Comparison of ENCODE assay signal across 25 cellular contexts in genomic region chr19:13999085-13999484, GRCh38. TPM values are rescaled to one million over a fixed set of nuclear protein-coding genes. Genes with fewer than 3 reads are reported as not detected.
DNase-seq lines count a peak whose midpoint lies in the region; ATAC-seq and TF ChIP-seq lines count a peak whose summit lies in the region.
"Had no signal": no experiment of that assay in that cellular context is flagged by ENCODE, and none has a peak within 500 bp of the region (broad histone marks: within the 10 kb centered on the region; RNA-seq: fewer than 3 reads in every experiment).

No MANE protein-coding gene starts in this region.

- peaks cover 43% of the 10 kb centered on the region for H3K4me1 Mint-ChIP-seq in activated naive CD4-positive, alpha-beta T cell treated with anti-CD3 and anti-CD28 coated beads, Interleukin-2, amount 50 U/mL, for 24 hours
- peaks cover 41 to 55% (median 43%) of the 10 kb centered on the region in 3 donors for H3K4me1 Mint-ChIP-seq in T-cell

- DNase-seq in activated naive CD4-positive, alpha-beta T cell (lab: John Stamatoyannopoulos, UW) = no peak
- DNase-seq in GM13977 (ENCODE audit: low spot score) = peak; percentile 3
- DNase-seq in T-cell = no peak
- DNase-seq in osteoblast (ENCODE audit: insufficient read length, low spot score, missing footprints) = peak; percentile 49
- no peak for DNase-seq in transverse colon
- DNase-seq in NCI-H1092 (lab: John Stamatoyannopoulos, UW) = no peak
- no peak for DNase-seq in stimulated activated CD4-positive, alpha-beta T cell treated with anti-CD3 and anti-CD28 coated beads, Interleukin-4, amount 100 ng/mL, for 1 hour
- DNase-seq: DMS153, DND-41, KG1, MG63, NCI-H1417, NCI-H1694, NCI-H2081, NCI-H2227 treated with DMSO at 0.1 percent for 48 hours, NCI-H526 treated with DMSO at 0.1 percent for 48 hours, SHP77, T-helper 1 cell had no signal

- H3K27me3 ChIP-seq in osteoblast (ENCODE audit: insufficient read depth, low read length) = no peaks in the 10 kb centered on the region
- H3K27me3 ChIP-seq in transverse colon = no peaks in the 10 kb centered on the region
- H3K27me3 ChIP-seq: BLaER1 treated with 17β-estradiol and CSF1 and Interleukin-3, amounts not matched to agents 10 nM and 100 nM; MG63 had no signal

- WGBS in transverse colon (ENCODE audit: low coverage in 1 of 2), 2 donors = 96% methylated on average over 3 of the region's 3 CpGs

- H3K4me2 ChIP-seq in osteoblast (ENCODE audit: insufficient read depth, low read length) = no peak overlapping the region
- H3K4me2 ChIP-seq: BLaER1 treated with 17β-estradiol and CSF1 and Interleukin-3, amounts not matched to agents 10 nM and 100 nM had no signal

- H3K4me1 ChIP-seq in osteoblast (ENCODE audit: insufficient read depth, low read length) = peaks cover 13% of the 10 kb centered on the region
- H3K4me1 ChIP-seq in transverse colon = peaks cover 7 to 28% (median 18%) of the 10 kb centered on the region in 4 donors

- H3K27ac ChIP-seq in osteoblast (ENCODE audit: low read depth, low read length) (no peak overlapping the region), transverse colon (no peak overlapping the region)
- H3K27ac ChIP-seq: 22Rv1; BLaER1 treated with 17β-estradiol and CSF1 and Interleukin-3, amounts not matched to agents 10 nM and 100 nM; RWPE1 had no signal

- no peak for TF ChIP-seq POLR2A in transverse colon (IDR thresholded peaks at IDR 0.05)

- H3K27ac Mint-ChIP-seq in activated naive CD4-positive, alpha-beta T cell treated with anti-CD3 and anti-CD28 coated beads, Interleukin-2, amount 50 U/mL, for 24 hours = peak overlapping the region; percentile 55
- peak overlapping the region; percentile 82 to 99 for H3K27ac Mint-ChIP-seq in T-cell

- H3K4me3 ChIP-seq in osteoblast (ENCODE audit: insufficient read depth, low read length) (no peak overlapping the region), transverse colon (no peak overlapping the region)
- H3K4me3 ChIP-seq: BLaER1 treated with 17β-estradiol and CSF1 and Interleukin-3, amounts not matched to agents 10 nM and 100 nM; MG63 had no signal

- POLR2A ChIA-PET in T-cell (lab: Charles Lee) = no interaction called here

- no peak overlapping the region for H2AFZ ChIP-seq in osteoblast (ENCODE audit: low read length)

- peaks cover 46% of the 10 kb centered on the region for H3K79me2 ChIP-seq in osteoblast (ENCODE audit: insufficient read depth, low read length)

- TF ChIP-seq EP300 in transverse colon (IDR thresholded peaks at IDR 0.05; ENCODE audit: low read depth) = no peak

- H3K4me3 Mint-ChIP-seq in activated naive CD4-positive, alpha-beta T cell treated with anti-CD3 and anti-CD28 coated beads, Interleukin-2, amount 50 U/mL, for 24 hours = no peak overlapping the region
- no peak overlapping the region for H3K4me3 Mint-ChIP-seq in T-cell

- CTCF ChIA-PET in T-cell (lab: Charles Lee) = interaction anchor here (0.5 to 0.8 kb wide), 3 partner anchors 37 to 754 kb away, joined by 3 to 4 read pairs (median 3); no protein-coding TSS in a partner anchor

- TF ChIP-seq CTCF in GM13977 (IDR thresholded peaks at IDR 0.05; ENCODE audit: extremely low read depth, insufficient read depth, missing control alignments) = no peak
- TF ChIP-seq CTCF in osteoblast (IDR thresholded peaks at IDR 0.05; ENCODE audit: extremely low read depth, low read depth, low read length) = no peak
- no peak for TF ChIP-seq CTCF in transverse colon (IDR thresholded peaks at IDR 0.05)

- in situ Hi-C loops in GM13977 (cut with MboI; ENCODE audit: low pct_unique_long_range_greater_than_20kb, low sequenced_read_pairs, unreplicated experiment) = no loop called here
- in situ Hi-C loops in transverse colon (cut with MboI; ENCODE audit: low pct_ligation_motif_present in 1 of 4, low pct_unique_long_range_greater_than_20kb in 1 of 4, low sequenced_read_pairs in 3 of 4) = no loop called here

- H3K9me3 Mint-ChIP-seq in activated naive CD4-positive, alpha-beta T cell treated with anti-CD3 and anti-CD28 coated beads, Interleukin-2, amount 50 U/mL, for 24 hours = no peaks in the 10 kb centered on the region
- peaks cover 0 to 4% (median 0%) of the 10 kb centered on the region in 3 donors for H3K9me3 Mint-ChIP-seq in T-cell

- H3K9me3 ChIP-seq in osteoblast (ENCODE audit: low read depth, low read length) (peaks cover 2% of the 10 kb centered on the region), transverse colon (peaks cover 0 to 4% of the 10 kb centered on the region in 2 donors)

- H4K20me1 ChIP-seq in osteoblast (ENCODE audit: insufficient read depth, low read length) = peaks cover 9% of the 10 kb centered on the region

- no peak for ATAC-seq in T-cell (replicated peaks in 1 of 4)
- ATAC-seq: Panc1 had no signal

- peaks cover 4% of the 10 kb centered on the region for H3K36me3 Mint-ChIP-seq in activated naive CD4-positive, alpha-beta T cell treated with anti-CD3 and anti-CD28 coated beads, Interleukin-2, amount 50 U/mL, for 24 hours
- H3K36me3 Mint-ChIP-seq in T-cell = peaks cover 10% of the 10 kb centered on the region

- no peaks in the 10 kb centered on the region for H3K27me3 Mint-ChIP-seq in activated naive CD4-positive, alpha-beta T cell treated with anti-CD3 and anti-CD28 coated beads, Interleukin-2, amount 50 U/mL, for 24 hours
- no peaks in the 10 kb centered on the region for H3K27me3 Mint-ChIP-seq in T-cell

- H3K36me3 ChIP-seq in osteoblast (ENCODE audit: insufficient read depth, low read length) (no peaks in the 10 kb centered on the region), transverse colon (no peaks in the 10 kb centered on the region)

- intact Hi-C loops in transverse colon (cut with DNase I; ENCODE audit: low total_unique reads) = no loop called here

RNA-seq across cellular contexts. Expression of gene RFX1, which starts 7.0 kb away (rescaled TPM):
- 10 to 100 TPM; 18.4 to 27.1 (median 23.1) TPM for total RNA-seq in T-cell
- 2.4 and 2.5 TPM in 2 replicates for total RNA-seq in osteoblast
- total RNA-seq in transverse colon = 1 to 10 TPM; 3.7 to 9.0 (median 8.1) TPM

RNA-seq across cellular contexts. Expression of gene RLN3, which starts 28.9 kb away (rescaled TPM):
- not detected for total RNA-seq in T-cell
- total RNA-seq in osteoblast = not detected in 2 replicates
- total RNA-seq in transverse colon = not detected
- total RNA-seq: NCI-H460, SK-MEL-5 had no signal

RNA-seq across cellular contexts. Expression of gene IL27RA, which starts 32.5 kb away (rescaled TPM):
- total RNA-seq in T-cell (10 to 100 TPM; 44.2 to 82.4 (median 66.5) TPM), osteoblast (1.1 and 1.2 TPM in 2 replicates), transverse colon (1 to 10 TPM in 3 of 4 donors, under 1 TPM in 1; 0.37 to 2.1 (median 1.5) TPM)

RNA-seq across cellular contexts. Expression of gene DCAF15, which starts 46.8 kb away (rescaled TPM):
- total RNA-seq in T-cell (100 to 1,000 TPM in 3 of 5 donors, 10 to 100 TPM in 2; 67.3 to 118 (median 110) TPM), osteoblast (11.5 and 11.9 TPM in 2 replicates), transverse colon (10 to 100 TPM; 26.2 to 61.7 (median 35.8) TPM)

Comparison
In these comparisons a context has a peak if more than half of its experiments do, and no peak if none do; other contexts are left out.
1. DNase-seq: peak in GM13977 (single experiment) and osteoblast (single experiment); none in activated naive CD4-positive, alpha-beta T cell (0 of 4), T-cell (0 of 34), transverse colon (single experiment), NCI-H1092 (single experiment) and stimulated activated CD4-positive, alpha-beta T cell treated with anti-CD3 and anti-CD28 coated beads, Interleukin-4, amount 100 ng/mL, for 1 hour (single experiment).
2. RNA of gene IL27RA, which starts 32.5 kb away (total RNA-seq): 44.2 to 82.4 TPM in T-cell; 0.37 to 2.1 TPM in transverse colon and 1.1 to 1.2 TPM in osteoblast; every median in the first group is over 10 times any median in the second.